In the genomic region with DNA sequence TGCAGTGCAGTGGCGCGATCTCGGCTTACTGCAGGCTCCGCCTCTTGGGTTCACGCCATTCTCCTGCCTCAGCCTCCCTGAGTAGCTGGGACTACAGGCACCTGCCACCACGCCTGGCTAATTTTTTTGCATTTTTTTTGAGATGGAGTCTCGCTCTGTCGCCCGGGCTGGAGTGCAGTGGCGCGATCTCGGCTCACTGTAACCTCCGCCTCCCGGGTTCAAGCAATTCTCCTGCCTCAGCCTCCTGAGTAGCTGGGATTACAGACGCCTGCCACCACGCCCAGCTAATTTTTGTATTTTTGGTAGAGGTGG, we compare ENCODE assay signal across 7 cellular contexts. TPM values are rescaled to one million over a fixed set of nuclear protein-coding genes. Genes with fewer than 3 reads are reported as not detected.
A peak's percentile ranks its signal among the peaks of the same experiment; 100 is the strongest.
DNase-seq lines count a peak whose midpoint lies in the region; ATAC-seq and TF ChIP-seq lines count a peak whose summit lies in the region.
"Not testable (repeated sequence)": the region's sequence is repeated elsewhere in the genome, so short reads cannot be mapped to it uniquely, and the experiment has no call there.

No MANE protein-coding gene starts in this region.

- POLR2A ChIA-PET in CD8-positive, alpha-beta memory T cell (lab: Charles Lee); activated B cell treated with CpG ODN at 0.5 μM for 24 hours (lab: Charles Lee): not testable (repeated sequence)

- H3K27me3 Mint-ChIP-seq in CD8-positive, alpha-beta memory T cell; activated B cell treated with CpG ODN at 0.5 μM for 24 hours; activated T-helper 17 cell treated with anti-CD3 and anti-CD28 coated beads, Interleukin-2, amount 50 U/mL, for 72 hours; brain; naive B cell; progenitor cell of endocrine pancreas: not testable (repeated sequence)

- H3K4me1 ChIP-seq in CD8-positive, alpha-beta memory T cell (ENCODE audit: insufficient read depth, low read length) = peaks cover 54% of the 10 kb centered on the region
- peaks cover 66% of the 10 kb centered on the region for H3K4me1 ChIP-seq in OCI-LY1 (ENCODE audit: insufficient read depth, low read length, severe bottlenecking)

- intact Hi-C loops in activated B cell treated with CpG ODN at 0.5 μM for 24 hours (cut with micrococcal nuclease) = not testable (repeated sequence)

- H3K27ac ChIP-seq in CD8-positive, alpha-beta memory T cell (ENCODE audit: low read depth, low read length) = not testable (repeated sequence)
- H3K27ac ChIP-seq in OCI-LY1 (ENCODE audit: low read depth, low read length, poor library complexity, severe bottlenecking) = peak overlapping the region; percentile 87

- not testable (repeated sequence) for H3K9me3 ChIP-seq in CD8-positive, alpha-beta memory T cell (ENCODE audit: low read length); OCI-LY1 (ENCODE audit: low read length)

- peaks cover 0 to 47% (median 0%) of the 10 kb centered on the region in 3 donors for H3K36me3 Mint-ChIP-seq in CD8-positive, alpha-beta memory T cell
- H3K36me3 Mint-ChIP-seq in activated B cell treated with CpG ODN at 0.5 μM for 24 hours (ENCODE audit: low read depth) (peaks cover 33% of the 10 kb centered on the region), brain (peaks cover 54% of the 10 kb centered on the region), progenitor cell of endocrine pancreas (ENCODE audit: insufficient read depth) (peaks cover 15% of the 10 kb centered on the region)
- H3K36me3 Mint-ChIP-seq in activated T-helper 17 cell treated with anti-CD3 and anti-CD28 coated beads, Interleukin-2, amount 50 U/mL, for 72 hours (ENCODE audit: low read depth) = peaks cover 74% of the 10 kb centered on the region
- not testable (repeated sequence) for H3K36me3 Mint-ChIP-seq in naive B cell

- H4K20me1 ChIP-seq in OCI-LY1 (ENCODE audit: insufficient read depth, low read length) = not testable (repeated sequence)

- H3K4me1 Mint-ChIP-seq in CD8-positive, alpha-beta memory T cell = peaks cover 53 to 78% (median 60%) of the 10 kb centered on the region in 3 donors
- H3K4me1 Mint-ChIP-seq in activated B cell treated with CpG ODN at 0.5 μM for 24 hours (peaks cover 61% of the 10 kb centered on the region), brain (peaks cover 69% of the 10 kb centered on the region), naive B cell (peaks cover 28 to 75% (median 35%) of the 10 kb centered on the region in 3 donors), progenitor cell of endocrine pancreas (ENCODE audit: low read depth) (peaks cover 20% of the 10 kb centered on the region)
- peaks cover 25% of the 10 kb centered on the region for H3K4me1 Mint-ChIP-seq in activated T-helper 17 cell treated with anti-CD3 and anti-CD28 coated beads, Interleukin-2, amount 50 U/mL, for 72 hours

- TF ChIP-seq CTCF in OCI-LY1 (IDR thresholded peaks at IDR 0.05; ENCODE audit: low read length); activated B cell treated with CpG ODN at 0.5 μM for 24 hours (IDR thresholded peaks at IDR 0.05); brain (conservative IDR thresholded peaks at IDR 0.05); progenitor cell of endocrine pancreas (IDR thresholded peaks at IDR 0.05; ENCODE audit: unreplicated experiment): not testable (repeated sequence)

- H3K9ac ChIP-seq in OCI-LY1 (ENCODE audit: low read length) = not testable (repeated sequence)

- peak; percentile 40 for ATAC-seq in activated B cell treated with CpG ODN at 0.5 μM for 24 hours (ENCODE audit: low read depth)
- not testable (repeated sequence) for ATAC-seq in activated T-helper 17 cell treated with anti-CD3 and anti-CD28 coated beads, Interleukin-2, amount 50 U/mL, for 72 hours (replicated peaks)
- ATAC-seq in naive B cell (ENCODE audit: low read depth in 2 of 2) = peak; percentile 45 to 57

- DNase-seq in CD8-positive, alpha-beta memory T cell; activated B cell treated with CpG ODN at 0.5 μM for 24 hours; naive B cell; progenitor cell of endocrine pancreas (ENCODE audit: low spot score, unreplicated experiment): not testable (repeated sequence)

- not testable (repeated sequence) for H3K4me3 ChIP-seq in CD8-positive, alpha-beta memory T cell (ENCODE audit: low read length)
- peak overlapping the region; percentile 46 for H3K4me3 ChIP-seq in OCI-LY1 (ENCODE audit: low read depth, low read length, poor library complexity, severe bottlenecking)

- peaks cover 99% of the 10 kb centered on the region for H3K79me2 ChIP-seq in OCI-LY1 (ENCODE audit: insufficient read depth, low read length)

- peak overlapping the region in 5 of 8 donors; percentile 23 to 83 (median 73) for H3K27ac Mint-ChIP-seq in CD8-positive, alpha-beta memory T cell
- H3K27ac Mint-ChIP-seq in activated B cell treated with CpG ODN at 0.5 μM for 24 hours = not testable (repeated sequence)
- H3K27ac Mint-ChIP-seq in activated T-helper 17 cell treated with anti-CD3 and anti-CD28 coated beads, Interleukin-2, amount 50 U/mL, for 72 hours = peak overlapping the region; percentile 90
- peak overlapping the region in 3 of 5 experiments; percentile 6 to 90 (median 61) for H3K27ac Mint-ChIP-seq in brain
- H3K27ac Mint-ChIP-seq in naive B cell = peak overlapping the region in 3 of 6 donors; percentile 66 to 76 (median 74)
- peak overlapping the region; percentile 87 for H3K27ac Mint-ChIP-seq in progenitor cell of endocrine pancreas

- peak overlapping the region; percentile 74 for H3K4me2 ChIP-seq in OCI-LY1 (ENCODE audit: low read length)

- H3K9me3 Mint-ChIP-seq in CD8-positive, alpha-beta memory T cell; activated B cell treated with CpG ODN at 0.5 μM for 24 hours; activated T-helper 17 cell treated with anti-CD3 and anti-CD28 coated beads, Interleukin-2, amount 50 U/mL, for 72 hours; brain; naive B cell; progenitor cell of endocrine pancreas (ENCODE audit: low read depth): not testable (repeated sequence)

- not testable (repeated sequence) for H3K27me3 ChIP-seq in CD8-positive, alpha-beta memory T cell (ENCODE audit: insufficient read depth, low read length, poor library complexity, severe bottlenecking); OCI-LY1 (ENCODE audit: insufficient read depth, low read length)

- peaks cover 17% of the 10 kb centered on the region for H3K36me3 ChIP-seq in CD8-positive, alpha-beta memory T cell (ENCODE audit: insufficient read depth, low read length)
- H3K36me3 ChIP-seq in OCI-LY1 (ENCODE audit: insufficient read depth, low read length) = peaks cover 52% of the 10 kb centered on the region

- H2AFZ ChIP-seq in OCI-LY1 (ENCODE audit: low read length) = not testable (repeated sequence)

- H3K4me3 Mint-ChIP-seq in CD8-positive, alpha-beta memory T cell = peak overlapping the region in 1 of 7 donors; percentile 28
- H3K4me3 Mint-ChIP-seq in activated B cell treated with CpG ODN at 0.5 μM for 24 hours = peak overlapping the region; percentile 67
- H3K4me3 Mint-ChIP-seq in activated T-helper 17 cell treated with anti-CD3 and anti-CD28 coated beads, Interleukin-2, amount 50 U/mL, for 72 hours = peak overlapping the region; percentile 71
- peak overlapping the region in 1 of 5 experiments; percentile 38 for H3K4me3 Mint-ChIP-seq in brain
- H3K4me3 Mint-ChIP-seq in naive B cell = peak overlapping the region in 3 of 8 donors; percentile 45 to 78 (median 69)
- H3K4me3 Mint-ChIP-seq in progenitor cell of endocrine pancreas (ENCODE audit: low read depth) = not testable (repeated sequence)

- not testable (repeated sequence) for H3K9me2 ChIP-seq in OCI-LY1 (ENCODE audit: low read depth, low read length)

- CTCF ChIA-PET in CD8-positive, alpha-beta memory T cell (lab: Charles Lee); activated B cell treated with CpG ODN at 0.5 μM for 24 hours (lab: Charles Lee): not testable (repeated sequence)

- H3F3A ChIP-seq in OCI-LY1 (ENCODE audit: insufficient read depth, low read length) = not testable (repeated sequence)

RNA-seq across cellular contexts. Expression of a gene that starts 9.1 kb away (rescaled TPM):
- total RNA-seq in CD8-positive, alpha-beta memory T cell = 100 to 1,000 TPM; 471 to 475 TPM
- polyA plus RNA-seq in CD8-positive, alpha-beta memory T cell = 100.0 TPM
- total RNA-seq in activated B cell treated with CpG ODN at 0.5 μM for 24 hours (373 and 399 TPM in 2 replicates), progenitor cell of endocrine pancreas (761 and 784 TPM in 2 replicates)
- total RNA-seq in activated T-helper 17 cell treated with anti-CD3 and anti-CD28 coated beads, Interleukin-2, amount 50 U/mL, for 72 hours = 100 to 1,000 TPM; 286 to 439 TPM
- polyA plus RNA-seq in brain (ENCODE audit: insufficient read depth, low read depth, low replicate concordance) (261 TPM), naive B cell (ENCODE audit: low read depth in 6 of 6) (10 to 100 TPM; 34.2 to 95.0 (median 71.6) TPM)

RNA-seq across cellular contexts. Expression of a gene that starts 37.9 kb away (rescaled TPM):
- 10 to 100 TPM; 70.5 to 88.2 TPM for total RNA-seq in CD8-positive, alpha-beta memory T cell
- polyA plus RNA-seq in CD8-positive, alpha-beta memory T cell = 285 TPM
- total RNA-seq in activated B cell treated with CpG ODN at 0.5 μM for 24 hours = 195 and 213 TPM in 2 replicates
- total RNA-seq in activated T-helper 17 cell treated with anti-CD3 and anti-CD28 coated beads, Interleukin-2, amount 50 U/mL, for 72 hours = 10 to 100 TPM; 64.8 to 84.9 TPM
- polyA plus RNA-seq in brain (ENCODE audit: insufficient read depth, low read depth, low replicate concordance) = 143 TPM
- 100 to 1,000 TPM; 290 to 499 (median 313) TPM for polyA plus RNA-seq in naive B cell (ENCODE audit: low read depth in 6 of 6)
- 159 and 164 TPM in 2 replicates for total RNA-seq in progenitor cell of endocrine pancreas

RNA-seq across cellular contexts. Expression of a gene that starts 38.0 kb away (rescaled TPM):
- 10 to 100 TPM; 76.1 to 80.1 TPM for total RNA-seq in CD8-positive, alpha-beta memory T cell
- polyA plus RNA-seq in CD8-positive, alpha-beta memory T cell = 32.2 TPM
- 69.4 and 74.9 TPM in 2 replicates for total RNA-seq in activated B cell treated with CpG ODN at 0.5 μM for 24 hours
- total RNA-seq in activated T-helper 17 cell treated with anti-CD3 and anti-CD28 coated beads, Interleukin-2, amount 50 U/mL, for 72 hours = 10 to 100 TPM; 36.9 to 61.3 TPM
- polyA plus RNA-seq in brain (ENCODE audit: insufficient read depth, low read depth, low replicate concordance) = 23.5 TPM
- polyA plus RNA-seq in naive B cell (ENCODE audit: low read depth in 6 of 6) = 10 to 100 TPM; 39.0 to 82.5 (median 46.2) TPM
- 53.9 and 59.3 TPM in 2 replicates for total RNA-seq in progenitor cell of endocrine pancreas

RNA-seq across cellular contexts. Expression of a gene that starts 54.7 kb away (rescaled TPM):
- 100 to 1,000 TPM; 154 to 165 TPM for total RNA-seq in CD8-positive, alpha-beta memory T cell
- 105 TPM for polyA plus RNA-seq in CD8-positive, alpha-beta memory T cell
- total RNA-seq in activated B cell treated with CpG ODN at 0.5 μM for 24 hours = 220 and 257 TPM in 2 replicates
- total RNA-seq in activated T-helper 17 cell treated with anti-CD3 and anti-CD28 coated beads, Interleukin-2, amount 50 U/mL, for 72 hours = 100 to 1,000 TPM; 185 to 209 TPM
- 134 TPM for polyA plus RNA-seq in brain (ENCODE audit: insufficient read depth, low read depth, low replicate concordance)
- 100 to 1,000 TPM in 1 of 6 donors, 10 to 100 TPM in 5; 53.6 to 111 (median 63.0) TPM for polyA plus RNA-seq in naive B cell (ENCODE audit: low read depth in 6 of 6)
- total RNA-seq in progenitor cell of endocrine pancreas = 124 and 127 TPM in 2 replicates
